ENCODE assay signal across 16 cellular contexts in the genomic region with DNA sequence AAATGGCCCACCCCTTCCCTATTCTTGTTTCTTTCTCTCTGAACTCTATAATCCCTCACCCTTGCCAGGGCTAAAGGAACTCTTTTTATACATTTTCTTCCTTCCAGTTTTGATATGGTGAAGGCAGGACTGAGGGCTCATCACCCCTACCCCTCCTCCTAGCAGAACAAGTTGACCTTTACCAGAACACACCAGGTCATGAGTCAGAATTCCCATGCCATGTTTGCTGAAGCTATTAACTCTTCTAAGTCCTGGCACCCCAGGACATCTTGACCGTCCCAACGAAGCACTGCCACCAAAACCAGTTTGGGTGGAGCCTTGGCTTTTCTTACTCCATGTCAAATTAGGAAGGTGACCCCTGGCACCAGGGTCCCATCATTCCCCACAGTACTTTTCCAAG. TPM values are rescaled to one million over a fixed set of nuclear protein-coding genes. Genes with fewer than 3 reads are reported as not detected.
DNase-seq lines count a peak whose midpoint lies in the region; ATAC-seq and TF ChIP-seq lines count a peak whose summit lies in the region.
"Had no signal": no experiment of that assay in that cellular context is flagged by ENCODE, and none has a peak within 500 bp of the region (broad histone marks: within the 10 kb centered on the region; RNA-seq: fewer than 3 reads in every experiment).

No MANE protein-coding gene starts in this region.

- H3K9me3 Mint-ChIP-seq in GM23338 (no peaks in the 10 kb centered on the region), neural progenitor cell (peaks cover 2% of the 10 kb centered on the region)
- H3K9me3 Mint-ChIP-seq in activated T-helper 17 cell treated with anti-CD3 and anti-CD28 coated beads, Interleukin-2, amount 50 U/mL, for 72 hours, result no peaks in the 10 kb centered on the region

- no peaks in the 10 kb centered on the region for H3K9me2 ChIP-seq in GM23338 (ENCODE audit: insufficient read depth)

- H4K20me1 ChIP-seq in GM23338 (replicated peaks; ENCODE audit: insufficient read depth) (no peaks in the 10 kb centered on the region), neural progenitor cell (ENCODE audit: low read depth) (no peaks in the 10 kb centered on the region)

- no peak for ATAC-seq in GM23338
- no peak for ATAC-seq in activated T-helper 17 cell treated with anti-CD3 and anti-CD28 coated beads, Interleukin-2, amount 50 U/mL, for 72 hours (replicated peaks)
- no peak for ATAC-seq in GM19452 (IDR thresholded peaks at IDR 0.05; ENCODE audit: unreplicated experiment)
- no peak for ATAC-seq in GM21737 (IDR thresholded peaks at IDR 0.05; ENCODE audit: unreplicated experiment)

- no peak for TF ChIP-seq CTCF in GM23338 (conservative IDR thresholded peaks at IDR 0.05; ENCODE audit: low read depth in 2 of 2)
- no peak for TF ChIP-seq CTCF in fibroblast of mammary gland (conservative IDR thresholded peaks at IDR 0.05; ENCODE audit: control insufficient read depth, insufficient read depth, low read depth, low read length)
- no peak for TF ChIP-seq CTCF in neural progenitor cell (IDR thresholded peaks at IDR 0.05)
- no peak for TF ChIP-seq CTCF in GM10266 (IDR thresholded peaks at IDR 0.05; ENCODE audit: control insufficient read depth, insufficient read depth, low read depth, missing control alignments)

- H3K27me3 Mint-ChIP-seq in GM23338 (ENCODE audit: insufficient read depth, low read depth, poor library complexity) (no peaks in the 10 kb centered on the region), neural progenitor cell (ENCODE audit: insufficient read depth, low read depth) (no peaks in the 10 kb centered on the region)
- H3K27me3 Mint-ChIP-seq in activated T-helper 17 cell treated with anti-CD3 and anti-CD28 coated beads, Interleukin-2, amount 50 U/mL, for 72 hours, result peaks cover 14% of the 10 kb centered on the region

- H3K4me1 Mint-ChIP-seq in GM23338 (no peaks in the 10 kb centered on the region; the same call in 2 of the 3 replicates), neural progenitor cell (no peaks in the 10 kb centered on the region)
- H3K4me1 Mint-ChIP-seq in activated T-helper 17 cell treated with anti-CD3 and anti-CD28 coated beads, Interleukin-2, amount 50 U/mL, for 72 hours, result no peaks in the 10 kb centered on the region

- H3K36me3 ChIP-seq in GM23338 (ENCODE audit: insufficient read depth) (no peaks in the 10 kb centered on the region), neural progenitor cell (no peaks in the 10 kb centered on the region)

- H3F3A ChIP-seq in GM23338 (replicated peaks; ENCODE audit: low read depth) (no peaks in the 10 kb centered on the region), neural progenitor cell (ENCODE audit: low read depth) (no peaks in the 10 kb centered on the region)

- no peak overlapping the region for H3K4me3 ChIP-seq in GM23338
- H3K4me3 ChIP-seq in fibroblast of mammary gland (ENCODE audit: control insufficient read depth, low read depth, low read length), result no peak overlapping the region
- H3K4me3 ChIP-seq in neural progenitor cell, result no peak overlapping the region

- H3K27me3 ChIP-seq in GM23338 (ENCODE audit: insufficient read depth) (peaks cover 12% of the 10 kb centered on the region), neural progenitor cell (no peaks in the 10 kb centered on the region)

- H3K79me2 ChIP-seq in GM23338 (replicated peaks; ENCODE audit: insufficient read depth) (no peaks in the 10 kb centered on the region), neural progenitor cell (ENCODE audit: low read depth) (no peaks in the 10 kb centered on the region)

- H3K36me3 Mint-ChIP-seq in GM23338 (ENCODE audit: low read depth) (no peaks in the 10 kb centered on the region), neural progenitor cell (no peaks in the 10 kb centered on the region)
- H3K36me3 Mint-ChIP-seq in activated T-helper 17 cell treated with anti-CD3 and anti-CD28 coated beads, Interleukin-2, amount 50 U/mL, for 72 hours (ENCODE audit: low read depth), result no peaks in the 10 kb centered on the region
- H3K36me3 Mint-ChIP-seq: CD14-positive monocyte had no signal

- H2AFZ ChIP-seq in GM23338 (no peak overlapping the region), neural progenitor cell (replicated peaks) (no peak overlapping the region)

- peak overlapping the region; percentile 78; the same call in 1 of the 3 replicates for H3K4me3 Mint-ChIP-seq in GM23338
- peak overlapping the region; percentile 25 for H3K4me3 Mint-ChIP-seq in activated T-helper 17 cell treated with anti-CD3 and anti-CD28 coated beads, Interleukin-2, amount 50 U/mL, for 72 hours
- H3K4me3 Mint-ChIP-seq in neural progenitor cell, result peak overlapping the region; percentile 25

- DNase-seq in GM23338 (ENCODE audit: low spot score), result no peak
- peak; percentile 4 for DNase-seq in fibroblast of mammary gland (ENCODE audit: low read depth)
- no peak for DNase-seq in neural progenitor cell (ENCODE audit: low spot score)
- no peak for DNase-seq in GM10266 (ENCODE audit: extremely low spot score)
- DNase-seq in germinal center (ENCODE audit: low spot score), result no peak
- DNase-seq: ACHN, AML-193, DMS153, NCI-H1417 treated with DMSO at 0.1 percent for 48 hours, NCI-H2171, NCI-H446, Right ventricle myocardium superior had no signal

- H3K9me3 ChIP-seq in neural progenitor cell (ENCODE audit: low read depth), result no peaks in the 10 kb centered on the region

- H3K27ac Mint-ChIP-seq in GM23338, result no peak overlapping the region
- H3K27ac Mint-ChIP-seq in activated T-helper 17 cell treated with anti-CD3 and anti-CD28 coated beads, Interleukin-2, amount 50 U/mL, for 72 hours, result no peak overlapping the region
- no peak overlapping the region for H3K27ac Mint-ChIP-seq in neural progenitor cell
- H3K27ac Mint-ChIP-seq: CD14-positive monocyte had no signal

- no peak overlapping the region for H3K4me2 ChIP-seq in GM23338
- H3K4me2 ChIP-seq in neural progenitor cell, result no peak overlapping the region

- H3K4me1 ChIP-seq in GM23338 (ENCODE audit: insufficient read depth) (no peaks in the 10 kb centered on the region), neural progenitor cell (no peaks in the 10 kb centered on the region)

- H3K9ac ChIP-seq in neural progenitor cell, result no peak overlapping the region

- H3K27ac ChIP-seq in GM23338 (ENCODE audit: low read depth) (no peak overlapping the region), neural progenitor cell (no peak overlapping the region)

TF ChIP-seq in GM23338, 12 proteins besides CTCF, POLR2A, EP300 and RAD21 (continues in another document):
- TF ChIP-seq ZNF114 (CRISPR knock-in tag; IDR thresholded peaks at IDR 0.05) (no peak), STAT1 (IDR thresholded peaks at IDR 0.05; ENCODE audit: unreplicated experiment) (no peak), POLR2AphosphoS5 (IDR thresholded peaks at IDR 0.05; ENCODE audit: low read depth) (no peak), EZH2phosphoT487 (IDR thresholded peaks at IDR 0.05; ENCODE audit: unreplicated experiment) (no peak), CREB1 (CRISPR knock-in tag; IDR thresholded peaks at IDR 0.05; ENCODE audit: low read depth) (no peak), JUNB (IDR thresholded peaks at IDR 0.05; ENCODE audit: unreplicated experiment) (no peak), EZH2 (IDR thresholded peaks at IDR 0.05; ENCODE audit: low read depth, unreplicated experiment) (no peak)
- TF ChIP-seq, protein P1, sequence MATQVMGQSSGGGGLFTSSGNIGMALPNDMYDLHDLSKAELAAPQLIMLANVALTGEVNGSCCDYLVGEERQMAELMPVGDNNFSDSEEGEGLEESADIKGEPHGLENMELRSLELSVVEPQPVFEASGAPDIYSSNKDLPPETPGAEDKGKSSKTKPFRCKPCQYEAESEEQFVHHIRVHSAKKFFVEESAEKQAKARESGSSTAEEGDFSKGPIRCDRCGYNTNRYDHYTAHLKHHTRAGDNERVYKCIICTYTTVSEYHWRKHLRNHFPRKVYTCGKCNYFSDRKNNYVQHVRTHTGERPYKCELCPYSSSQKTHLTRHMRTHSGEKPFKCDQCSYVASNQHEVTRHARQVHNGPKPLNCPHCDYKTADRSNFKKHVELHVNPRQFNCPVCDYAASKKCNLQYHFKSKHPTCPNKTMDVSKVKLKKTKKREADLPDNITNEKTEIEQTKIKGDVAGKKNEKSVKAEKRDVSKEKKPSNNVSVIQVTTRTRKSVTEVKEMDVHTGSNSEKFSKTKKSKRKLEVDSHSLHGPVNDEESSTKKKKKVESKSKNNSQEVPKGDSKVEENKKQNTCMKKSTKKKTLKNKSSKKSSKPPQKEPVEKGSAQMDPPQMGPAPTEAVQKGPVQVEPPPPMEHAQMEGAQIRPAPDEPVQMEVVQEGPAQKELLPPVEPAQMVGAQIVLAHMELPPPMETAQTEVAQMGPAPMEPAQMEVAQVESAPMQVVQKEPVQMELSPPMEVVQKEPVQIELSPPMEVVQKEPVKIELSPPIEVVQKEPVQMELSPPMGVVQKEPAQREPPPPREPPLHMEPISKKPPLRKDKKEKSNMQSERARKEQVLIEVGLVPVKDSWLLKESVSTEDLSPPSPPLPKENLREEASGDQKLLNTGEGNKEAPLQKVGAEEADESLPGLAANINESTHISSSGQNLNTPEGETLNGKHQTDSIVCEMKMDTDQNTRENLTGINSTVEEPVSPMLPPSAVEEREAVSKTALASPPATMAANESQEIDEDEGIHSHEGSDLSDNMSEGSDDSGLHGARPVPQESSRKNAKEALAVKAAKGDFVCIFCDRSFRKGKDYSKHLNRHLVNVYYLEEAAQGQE (IDR thresholded peaks at IDR 0.05; ENCODE audit: unreplicated experiment), result no peak
- TF ChIP-seq, protein P2, sequence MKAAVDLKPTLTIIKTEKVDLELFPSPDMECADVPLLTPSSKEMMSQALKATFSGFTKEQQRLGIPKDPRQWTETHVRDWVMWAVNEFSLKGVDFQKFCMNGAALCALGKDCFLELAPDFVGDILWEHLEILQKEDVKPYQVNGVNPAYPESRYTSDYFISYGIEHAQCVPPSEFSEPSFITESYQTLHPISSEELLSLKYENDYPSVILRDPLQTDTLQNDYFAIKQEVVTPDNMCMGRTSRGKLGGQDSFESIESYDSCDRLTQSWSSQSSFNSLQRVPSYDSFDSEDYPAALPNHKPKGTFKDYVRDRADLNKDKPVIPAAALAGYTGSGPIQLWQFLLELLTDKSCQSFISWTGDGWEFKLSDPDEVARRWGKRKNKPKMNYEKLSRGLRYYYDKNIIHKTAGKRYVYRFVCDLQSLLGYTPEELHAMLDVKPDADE (IDR thresholded peaks at IDR 0.05), result no peak

RNA-seq across cellular contexts. Expression of a gene that starts 57.5 kb away (rescaled TPM):
- 4.0 and 6.5 TPM in 2 replicates for total RNA-seq in GM23338 (2014; rRNA removed; shearing (Covaris generic))
- polyA plus RNA-seq in GM23338 (2016; fragmentation: Nextera tagmentation; extraction: Ambion mirVana), result 7.6 and 8.1 TPM in 2 replicates
- 10 to 100 TPM; 16.9 to 55.8 TPM for total RNA-seq in activated T-helper 17 cell treated with anti-CD3 and anti-CD28 coated beads, Interleukin-2, amount 50 U/mL, for 72 hours
- total RNA-seq in neural progenitor cell (ENCODE audit: low replicate concordance), result 8.3 and 12.1 TPM in 2 replicates

Comparison
In these comparisons a context has a peak if more than half of its experiments do, and no peak if none do; other contexts are left out.
1. H3K4me3 Mint-ChIP-seq: peak in every context shown above with its lines; median percentile 78 in GM23338; 25 in activated T-helper 17 cell treated with anti-CD3 and anti-CD28 coated beads, Interleukin-2, amount 50 U/mL, for 72 hours; 25 in neural progenitor cell.